9 cellular contexts compared by ENCODE assay signal in the genomic region with DNA sequence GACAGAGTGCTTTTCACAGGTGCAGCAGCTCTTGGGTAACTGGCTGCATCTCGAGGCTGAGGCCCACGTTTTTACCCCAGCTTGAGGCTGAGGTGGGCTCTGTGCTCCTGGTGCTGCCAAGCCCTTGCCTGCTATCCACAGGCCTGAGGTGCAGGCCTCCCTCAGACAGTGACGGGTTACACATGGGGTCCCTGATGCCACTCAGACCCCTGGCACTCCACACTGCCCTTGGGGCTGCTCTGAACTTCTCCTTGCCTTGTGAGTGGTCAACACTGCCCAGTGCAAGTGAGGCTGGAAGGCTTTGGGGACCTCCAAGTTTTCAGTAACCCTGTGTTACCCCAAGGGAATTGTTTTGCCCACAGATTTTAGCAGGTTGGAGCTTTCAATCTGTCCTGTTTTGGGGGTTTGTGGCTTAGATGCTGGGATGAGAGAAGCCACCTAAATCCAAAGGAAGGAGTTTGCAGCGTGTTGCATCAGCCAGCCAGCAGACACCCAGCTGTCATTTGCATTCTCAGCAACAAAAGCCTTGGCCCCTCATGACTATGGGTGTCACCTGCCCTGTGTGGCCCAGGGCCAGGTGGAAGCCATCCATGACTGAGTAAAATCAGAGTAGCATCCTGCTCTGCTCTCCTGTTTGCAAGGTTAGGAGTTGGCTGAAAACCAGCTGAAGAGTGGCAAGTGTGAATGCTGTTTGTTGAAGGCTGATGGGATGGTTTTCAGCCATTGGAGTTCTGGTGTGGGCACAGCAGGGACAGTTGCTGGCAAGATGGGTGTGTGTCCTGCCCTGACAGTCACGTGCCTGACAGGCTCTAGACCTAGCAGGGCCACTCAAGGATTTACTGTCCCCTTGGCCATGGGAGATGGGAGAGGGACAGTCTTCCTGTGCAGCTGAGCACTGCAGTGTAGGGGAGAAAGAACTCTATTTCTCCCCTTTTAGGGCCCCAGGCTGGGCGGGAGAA. TPM values are rescaled to one million over a fixed set of nuclear protein-coding genes. Genes with fewer than 3 reads are reported as not detected.
DNase-seq lines count a peak whose midpoint lies in the region; ATAC-seq and TF ChIP-seq lines count a peak whose summit lies in the region.
"Had no signal": no experiment of that assay in that cellular context is flagged by ENCODE, and none has a peak within 500 bp of the region (broad histone marks: within the 10 kb centered on the region; RNA-seq: fewer than 3 reads in every experiment).

No MANE protein-coding gene starts in this region.

- H3K27ac Mint-ChIP-seq in CD8-positive, alpha-beta T cell: peak overlapping the region; percentile 18
- H3K27ac Mint-ChIP-seq in immature natural killer cell (peak overlapping the region in 4 of 6 donors; percentile 46 to 63 (median 52)), progenitor cell of endocrine pancreas (no peak overlapping the region)

- peaks cover 70% of the 10 kb centered on the region for H3K36me3 Mint-ChIP-seq in CD8-positive, alpha-beta T cell
- H3K36me3 Mint-ChIP-seq in immature natural killer cell (peaks cover 4 to 25% (median 19%) of the 10 kb centered on the region in 3 donors), progenitor cell of endocrine pancreas (ENCODE audit: insufficient read depth) (peaks cover 26% of the 10 kb centered on the region)

- H3K9me3 Mint-ChIP-seq in CD8-positive, alpha-beta T cell: no peaks in the 10 kb centered on the region
- H3K9me3 Mint-ChIP-seq in immature natural killer cell: no peaks in the 10 kb centered on the region
- H3K9me3 Mint-ChIP-seq in progenitor cell of endocrine pancreas (ENCODE audit: low read depth): no peaks in the 10 kb centered on the region

- H3K4me3 Mint-ChIP-seq in CD8-positive, alpha-beta T cell: no peak overlapping the region
- H3K4me3 Mint-ChIP-seq in immature natural killer cell (peak overlapping the region in 3 of 5 donors; percentile 8 to 65 (median 9)), progenitor cell of endocrine pancreas (ENCODE audit: low read depth) (no peak overlapping the region)

- intact Hi-C loops in CD8-positive, alpha-beta T cell (cut with DNase I, micrococcal nuclease): no loop called here
- intact Hi-C loops in sciatic nerve (cut with DNase I): no loop called here

- DNase-seq in CD8-positive, alpha-beta T cell: no peak
- DNase-seq in SW480 (ENCODE audit: low spot score): peak; percentile 93
- no peak for DNase-seq in immature natural killer cell
- no peak for DNase-seq in progenitor cell of endocrine pancreas (ENCODE audit: low spot score, unreplicated experiment)
- DNase-seq in stimulated activated naive CD4-positive, alpha-beta T cell (lab: John Stamatoyannopoulos, UW): no peak
- no peak for DNase-seq in sciatic nerve (ENCODE audit: low spot score)

- no peaks in the 10 kb centered on the region for H3K27me3 ChIP-seq in CD8-positive, alpha-beta T cell (ENCODE audit: insufficient read depth, low read length)
- H3K27me3 ChIP-seq in Loucy (ENCODE audit: insufficient read depth, low read length, poor library complexity, severe bottlenecking): no peaks in the 10 kb centered on the region
- H3K27me3 ChIP-seq: SJSA1 had no signal

- H3K9ac ChIP-seq in Loucy (ENCODE audit: low read depth, low read length, poor library complexity, severe bottlenecking): peak overlapping the region; percentile 77

- H3K4me1 Mint-ChIP-seq in CD8-positive, alpha-beta T cell (ENCODE audit: low read depth): peaks cover 43% of the 10 kb centered on the region
- H3K4me1 Mint-ChIP-seq in immature natural killer cell (peaks cover 32 to 44% of the 10 kb centered on the region in 2 donors), progenitor cell of endocrine pancreas (ENCODE audit: low read depth) (peaks cover 4% of the 10 kb centered on the region)

- no peak overlapping the region for H2AFZ ChIP-seq in Loucy (ENCODE audit: low read length)

- H3K27ac ChIP-seq in CD8-positive, alpha-beta T cell (ENCODE audit: low read depth, low read length): no peak overlapping the region
- H3K27ac ChIP-seq: SJSA1 had no signal

- H3K27me3 Mint-ChIP-seq in CD8-positive, alpha-beta T cell (ENCODE audit: low read depth): no peaks in the 10 kb centered on the region
- H3K27me3 Mint-ChIP-seq in immature natural killer cell (ENCODE audit: low read depth in 3 of 3): peaks cover 4 to 16% (median 12%) of the 10 kb centered on the region in 3 donors
- H3K27me3 Mint-ChIP-seq in progenitor cell of endocrine pancreas: no peaks in the 10 kb centered on the region

- ATAC-seq in CD8-positive, alpha-beta T cell: no peak
- ATAC-seq in GM21723 (IDR thresholded peaks at IDR 0.05; ENCODE audit: unreplicated experiment): no peak
- no peak for ATAC-seq in sciatic nerve

- peaks cover 34% of the 10 kb centered on the region for H3K36me3 ChIP-seq in CD8-positive, alpha-beta T cell (ENCODE audit: insufficient read depth, low read length)
- peaks cover 26% of the 10 kb centered on the region; the same call in 1 of the 2 replicates for H3K36me3 ChIP-seq in Loucy (ENCODE audit: insufficient read depth, low read length)

- CTCF ChIA-PET in CD8-positive, alpha-beta T cell (lab: Charles Lee): interaction anchor here (2.0 kb wide), 2 partner anchors 11 to 26 kb away, joined by 6 to 8 read pairs; no protein-coding TSS in a partner anchor

- no peaks in the 10 kb centered on the region for H3F3A ChIP-seq in Loucy (ENCODE audit: low read depth)

- no peaks in the 10 kb centered on the region for H3K9me2 ChIP-seq in Loucy (replicated peaks; ENCODE audit: low read depth, low read length)

- TF ChIP-seq CTCF in CD8-positive, alpha-beta T cell (IDR thresholded peaks at IDR 0.05): no peak
- TF ChIP-seq CTCF in Loucy (conservative IDR thresholded peaks at IDR 0.05; ENCODE audit: low read length) (no peak), progenitor cell of endocrine pancreas (IDR thresholded peaks at IDR 0.05; ENCODE audit: unreplicated experiment) (no peak)

- no peak overlapping the region for H3K4me3 ChIP-seq in CD8-positive, alpha-beta T cell (ENCODE audit: low read depth, low read length)
- H3K4me3 ChIP-seq in Loucy (ENCODE audit: low read length, poor library complexity, severe bottlenecking): peak overlapping the region; percentile 88
- H3K4me3 ChIP-seq: SJSA1 had no signal

- peak overlapping the region; percentile 91 for H3K4me2 ChIP-seq in Loucy (ENCODE audit: low read depth, low read length, poor library complexity, severe bottlenecking)

- H4K20me1 ChIP-seq in Loucy (ENCODE audit: insufficient read depth, low read length, poor library complexity, severe bottlenecking): peaks cover 46% of the 10 kb centered on the region

- no peaks in the 10 kb centered on the region for H3K9me3 ChIP-seq in CD8-positive, alpha-beta T cell (ENCODE audit: low read length)
- no peaks in the 10 kb centered on the region for H3K9me3 ChIP-seq in Loucy (ENCODE audit: insufficient read depth, low read depth, low read length)
- H3K9me3 ChIP-seq: SJSA1 had no signal

- peaks cover 32% of the 10 kb centered on the region for H3K4me1 ChIP-seq in CD8-positive, alpha-beta T cell (ENCODE audit: insufficient read depth, low read length)
- H3K4me1 ChIP-seq in Loucy (ENCODE audit: insufficient read depth, low read length, poor library complexity, severe bottlenecking): peaks cover 30% of the 10 kb centered on the region

- POLR2A ChIA-PET in CD8-positive, alpha-beta T cell (lab: Charles Lee): no interaction called here

- H3K79me2 ChIP-seq in Loucy (ENCODE audit: insufficient read depth, low read length): peaks cover 63% of the 10 kb centered on the region

RNA-seq across cellular contexts. Expression of a gene that starts 3.2 kb away (rescaled TPM):
- total RNA-seq in CD8-positive, alpha-beta T cell: 10 to 100 TPM; 34.8 to 35.8 TPM
- 10 to 100 TPM; 13.9 to 42.4 (median 24.8) TPM for polyA plus RNA-seq in immature natural killer cell
- total RNA-seq in progenitor cell of endocrine pancreas (94.8 and 98.6 TPM in 2 replicates), sciatic nerve (96.3 TPM)

Comparison
In these comparisons a context has a peak if more than half of its experiments do, and no peak if none do; other contexts are left out.
1. H3K4me3 Mint-ChIP-seq: peak in immature natural killer cell (3 of 5); none in CD8-positive, alpha-beta T cell (single experiment) and progenitor cell of endocrine pancreas (single experiment).